Comparison of ENCODE assay signal across 9 cellular contexts in the genomic region with DNA sequence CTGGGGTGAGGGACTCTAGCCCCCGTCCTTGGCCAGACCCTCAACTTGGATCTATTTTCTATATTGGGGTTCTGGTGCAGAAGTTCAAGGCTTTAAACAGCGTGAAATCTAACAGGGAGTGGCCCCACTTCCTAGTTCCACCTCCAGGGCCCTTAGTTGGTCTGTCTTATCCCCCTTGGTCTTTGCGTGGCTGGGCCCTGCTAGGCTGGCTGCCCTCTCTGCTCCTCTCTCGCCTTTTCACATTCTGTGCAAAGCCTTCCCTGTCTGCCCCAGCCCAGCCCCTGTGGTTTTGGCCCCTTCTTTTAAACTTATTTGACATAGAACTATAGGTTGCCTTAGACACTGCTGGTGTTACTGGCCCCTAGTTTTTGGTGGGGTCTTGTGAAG. TPM values are rescaled to one million over a fixed set of nuclear protein-coding genes. Genes with fewer than 3 reads are reported as not detected.
DNase-seq lines count a peak whose midpoint lies in the region; ATAC-seq and TF ChIP-seq lines count a peak whose summit lies in the region.
"Had no signal": no experiment of that assay in that cellular context is flagged by ENCODE, and none has a peak within 500 bp of the region (broad histone marks: within the 10 kb centered on the region; RNA-seq: fewer than 3 reads in every experiment).

No MANE protein-coding gene starts in this region.

- POLR2A ChIA-PET in activated CD4-positive, alpha-beta memory T cell treated with anti-CD3 and anti-CD28 coated beads for 36 hours (lab: Charles Lee), result interaction anchor here (0.6 to 1.4 kb wide), 4 partner anchors 173 to 806 kb away, joined by 3 to 10 read pairs (median 4); partner anchors contain the start of gene C15orf39

- peak overlapping the region; percentile 18; the same call in 1 of the 2 replicates for H3K9ac ChIP-seq in OCI-LY1 (ENCODE audit: low read length)

- no peak overlapping the region; the same call in 1 of the 2 replicates for H3K4me2 ChIP-seq in OCI-LY1 (ENCODE audit: low read length)

- no peak overlapping the region for H3K4me3 ChIP-seq in OCI-LY1 (ENCODE audit: low read depth, low read length, poor library complexity, severe bottlenecking)
- no peak overlapping the region for H3K4me3 ChIP-seq in BE2C (ENCODE audit: low read depth, low read length)
- H3K4me3 ChIP-seq: SJSA1 had no signal

- no peaks in the 10 kb centered on the region for H3K9me3 Mint-ChIP-seq in T-helper 2 cell treated with Interferon-gamma antibody and Interleukin-4, amounts not matched to agents 5 μg/mL and 100 μg/mL, for 36 hours
- no peaks in the 10 kb centered on the region for H3K9me3 Mint-ChIP-seq in endothelial cell (ENCODE audit: unreplicated experiment)
- H3K9me3 Mint-ChIP-seq in stimulated activated naive B cell treated with anti-CD40 and anti-IgM and Interleukin-4, amounts not matched to agents 10 μg/mL and 1 μg/mL and 100 μg/mL, for 72 hours, result no peaks in the 10 kb centered on the region
- H3K9me3 Mint-ChIP-seq in activated CD4-positive, alpha-beta memory T cell treated with anti-CD3 and anti-CD28 coated beads for 36 hours, result no peaks in the 10 kb centered on the region

- no peak for TF ChIP-seq CTCF in OCI-LY1 (IDR thresholded peaks at IDR 0.05; ENCODE audit: low read length)
- TF ChIP-seq CTCF in endothelial cell (IDR thresholded peaks at IDR 0.05; ENCODE audit: unreplicated experiment), result no peak
- no peak for TF ChIP-seq CTCF in BE2C (IDR thresholded peaks at IDR 0.05; ENCODE audit: low read depth, low read length)

- H3K36me3 Mint-ChIP-seq in T-helper 2 cell treated with Interferon-gamma antibody and Interleukin-4, amounts not matched to agents 5 μg/mL and 100 μg/mL, for 36 hours (ENCODE audit: low read depth), result peaks cover 10% of the 10 kb centered on the region
- peaks cover 12% of the 10 kb centered on the region for H3K36me3 Mint-ChIP-seq in endothelial cell (ENCODE audit: low read depth, unreplicated experiment)
- H3K36me3 Mint-ChIP-seq in stimulated activated naive B cell treated with anti-CD40 and anti-IgM and Interleukin-4, amounts not matched to agents 10 μg/mL and 1 μg/mL and 100 μg/mL, for 72 hours, result peaks cover 18 to 54% of the 10 kb centered on the region in 2 donors
- peaks cover 5% of the 10 kb centered on the region for H3K36me3 Mint-ChIP-seq in activated CD4-positive, alpha-beta memory T cell treated with anti-CD3 and anti-CD28 coated beads for 36 hours

- H3K9me3 ChIP-seq in OCI-LY1 (ENCODE audit: low read length), result no peaks in the 10 kb centered on the region
- H3K9me3 ChIP-seq in BE2C, result no peaks in the 10 kb centered on the region
- H3K9me3 ChIP-seq: SJSA1 had no signal

- H3K36me3 ChIP-seq in OCI-LY1 (ENCODE audit: insufficient read depth, low read length) (peaks cover 23% of the 10 kb centered on the region), BE2C (0 out of 2 replicates have a peak, but pooled peaks cover 2% of the 10 kb centered on the region)

- no peaks in the 10 kb centered on the region for H4K20me1 ChIP-seq in OCI-LY1 (ENCODE audit: insufficient read depth, low read length)

- H3K4me1 Mint-ChIP-seq in T-helper 2 cell treated with Interferon-gamma antibody and Interleukin-4, amounts not matched to agents 5 μg/mL and 100 μg/mL, for 36 hours (ENCODE audit: low read depth), result peaks cover 41% of the 10 kb centered on the region
- peaks cover 79% of the 10 kb centered on the region for H3K4me1 Mint-ChIP-seq in endothelial cell (ENCODE audit: unreplicated experiment)
- peaks cover 31 to 56% of the 10 kb centered on the region in 2 donors for H3K4me1 Mint-ChIP-seq in stimulated activated naive B cell treated with anti-CD40 and anti-IgM and Interleukin-4, amounts not matched to agents 10 μg/mL and 1 μg/mL and 100 μg/mL, for 72 hours
- H3K4me1 Mint-ChIP-seq in activated CD4-positive, alpha-beta memory T cell treated with anti-CD3 and anti-CD28 coated beads for 36 hours (ENCODE audit: low read depth), result peaks cover 22% of the 10 kb centered on the region

- peak overlapping the region; percentile 32 for H3K27ac ChIP-seq in OCI-LY1 (ENCODE audit: low read depth, low read length, poor library complexity, severe bottlenecking)

- peak overlapping the region; percentile 86 for H3K27ac Mint-ChIP-seq in T-helper 2 cell treated with Interferon-gamma antibody and Interleukin-4, amounts not matched to agents 5 μg/mL and 100 μg/mL, for 36 hours
- peak overlapping the region; percentile 94 for H3K27ac Mint-ChIP-seq in endothelial cell (ENCODE audit: unreplicated experiment)
- peak overlapping the region; percentile 75 for H3K27ac Mint-ChIP-seq in stimulated activated naive B cell treated with anti-CD40 and anti-IgM and Interleukin-4, amounts not matched to agents 10 μg/mL and 1 μg/mL and 100 μg/mL, for 72 hours
- no peak overlapping the region for H3K27ac Mint-ChIP-seq in activated CD4-positive, alpha-beta memory T cell treated with anti-CD3 and anti-CD28 coated beads for 36 hours

- no peaks in the 10 kb centered on the region for H3K9me2 ChIP-seq in OCI-LY1 (ENCODE audit: low read depth, low read length)

- no peaks in the 10 kb centered on the region for H3K27me3 Mint-ChIP-seq in T-helper 2 cell treated with Interferon-gamma antibody and Interleukin-4, amounts not matched to agents 5 μg/mL and 100 μg/mL, for 36 hours (ENCODE audit: low read depth)
- peaks cover 12% of the 10 kb centered on the region for H3K27me3 Mint-ChIP-seq in endothelial cell (ENCODE audit: unreplicated experiment)
- H3K27me3 Mint-ChIP-seq in stimulated activated naive B cell treated with anti-CD40 and anti-IgM and Interleukin-4, amounts not matched to agents 10 μg/mL and 1 μg/mL and 100 μg/mL, for 72 hours, result peaks cover 10% of the 10 kb centered on the region in 2 donors
- H3K27me3 Mint-ChIP-seq in activated CD4-positive, alpha-beta memory T cell treated with anti-CD3 and anti-CD28 coated beads for 36 hours, result no peaks in the 10 kb centered on the region

- H3K79me2 ChIP-seq in OCI-LY1 (ENCODE audit: insufficient read depth, low read length), result peaks cover 4% of the 10 kb centered on the region; the same call in 1 of the 2 replicates

- no peaks in the 10 kb centered on the region for H3K27me3 ChIP-seq in OCI-LY1 (ENCODE audit: insufficient read depth, low read length)
- no peaks in the 10 kb centered on the region for H3K27me3 ChIP-seq in BE2C
- H3K27me3 ChIP-seq: SJSA1 had no signal

- H3K4me1 ChIP-seq in OCI-LY1 (ENCODE audit: insufficient read depth, low read length, severe bottlenecking) (peaks cover 30% of the 10 kb centered on the region), BE2C (peaks cover 7% of the 10 kb centered on the region)

- H2AFZ ChIP-seq in OCI-LY1 (ENCODE audit: low read length), result no peak overlapping the region

- ATAC-seq in stimulated activated naive B cell treated with anti-CD40 and anti-IgM and Interleukin-4, amounts not matched to agents 10 μg/mL and 1 μg/mL and 100 μg/mL, for 72 hours (replicated peaks), result peak; percentile 13 to 17

- no peak overlapping the region for H3K4me3 Mint-ChIP-seq in T-helper 2 cell treated with Interferon-gamma antibody and Interleukin-4, amounts not matched to agents 5 μg/mL and 100 μg/mL, for 36 hours
- H3K4me3 Mint-ChIP-seq in endothelial cell (ENCODE audit: unreplicated experiment), result no peak overlapping the region
- H3K4me3 Mint-ChIP-seq in stimulated activated naive B cell treated with anti-CD40 and anti-IgM and Interleukin-4, amounts not matched to agents 10 μg/mL and 1 μg/mL and 100 μg/mL, for 72 hours, result no peak overlapping the region
- no peak overlapping the region for H3K4me3 Mint-ChIP-seq in activated CD4-positive, alpha-beta memory T cell treated with anti-CD3 and anti-CD28 coated beads for 36 hours

- no peak for DNase-seq in T-helper 2 cell treated with Interferon-gamma antibody and Interleukin-4, amounts not matched to agents 5 μg/mL and 100 μg/mL, for 36 hours (ENCODE audit: low spot score)
- no peak for DNase-seq in T-helper 2 cell
- DNase-seq in endothelial cell (ENCODE audit: low spot score), result no peak
- DNase-seq in stimulated activated naive B cell treated with anti-CD40 and anti-IgM and Interleukin-4, amounts not matched to agents 10 μg/mL and 1 μg/mL and 100 μg/mL, for 72 hours, result no peak
- DNase-seq in BE2C, result no peak
- DNase-seq in stimulated activated CD4-positive, alpha-beta T cell treated with anti-CD3 and anti-CD28 coated beads, Interleukin-12 subunit alpha, Interleukin-12 subunit beta, amount 100 ng/mL, for 4 hours, result no peak
- DNase-seq in activated CD4-positive, alpha-beta memory T cell treated with anti-CD3 and anti-CD28 coated beads for 36 hours, result no peak

- intact Hi-C loops in activated CD4-positive, alpha-beta memory T cell treated with anti-CD3 and anti-CD28 coated beads for 36 hours (cut with micrococcal nuclease), result loop anchor here (1.0 kb wide), 1 partner anchor 175 kb away; no protein-coding TSS in a partner anchor

- CTCF ChIA-PET in activated CD4-positive, alpha-beta memory T cell treated with anti-CD3 and anti-CD28 coated beads for 36 hours (lab: Charles Lee), result interaction anchor here (0.9 to 5.3 kb wide), 18 partner anchors 9 to 269 kb away, joined by 3 to 89 read pairs (median 4); partner anchors contain the start of gene C15orf39

- no peaks in the 10 kb centered on the region for H3F3A ChIP-seq in OCI-LY1 (ENCODE audit: insufficient read depth, low read length)

RNA-seq across cellular contexts. Expression of gene PPCDC, which starts 5.6 kb away (rescaled TPM):
- total RNA-seq in endothelial cell (ENCODE audit: unreplicated experiment), result 25.0 TPM
- polyA plus RNA-seq in BE2C (2012; ENCODE audit: insufficient read depth, insufficient read length, low read depth), result 37.0 TPM
- total RNA-seq in activated CD4-positive, alpha-beta memory T cell treated with anti-CD3 and anti-CD28 coated beads for 36 hours, result 10 to 100 TPM; 16.3 to 18.8 TPM

RNA-seq across cellular contexts. Expression of gene SCAMP5, which starts 33.6 kb away (rescaled TPM):
- total RNA-seq in endothelial cell (ENCODE audit: unreplicated experiment), result 132 TPM
- polyA plus RNA-seq in BE2C (2012; ENCODE audit: insufficient read depth, insufficient read length, low read depth), result 261 TPM
- under 1 TPM; 0.19 to 0.33 TPM for total RNA-seq in activated CD4-positive, alpha-beta memory T cell treated with anti-CD3 and anti-CD28 coated beads for 36 hours

Comparison
In these comparisons a context has a peak if more than half of its experiments do, and no peak if none do; other contexts are left out.
1. RNA of gene SCAMP5, which starts 33.6 kb away (total RNA-seq): 132 TPM in endothelial cell (single experiment); 0.19 to 0.33 TPM in activated CD4-positive, alpha-beta memory T cell treated with anti-CD3 and anti-CD28 coated beads for 36 hours; every median in the first group is over 100 times any median in the second.